In the genomic region with DNA sequence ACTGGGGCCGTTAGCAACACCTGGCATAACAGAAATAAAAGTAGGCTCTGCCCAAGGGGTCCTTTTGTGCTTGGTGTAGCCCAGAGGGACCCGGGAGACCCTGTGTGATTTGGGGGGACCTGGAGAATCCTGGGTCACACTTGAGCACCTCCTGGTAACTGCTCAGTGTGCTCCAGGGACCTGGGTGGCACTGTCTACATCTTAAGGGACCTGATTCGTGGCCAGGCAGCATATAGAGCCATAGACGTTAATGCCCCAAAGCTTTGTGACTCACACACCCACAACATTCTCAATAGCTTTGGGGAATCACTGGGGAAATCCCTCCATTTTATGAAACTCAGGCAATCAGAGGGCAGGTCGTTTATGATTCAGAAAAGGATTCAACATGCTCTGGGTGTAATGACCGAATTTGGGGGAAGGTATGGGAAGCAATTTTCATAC, we compare ENCODE assay signal across 13 cellular contexts. TPM values are rescaled to one million over a fixed set of nuclear protein-coding genes. Genes with fewer than 3 reads are reported as not detected.
DNase-seq lines count a peak whose midpoint lies in the region; ATAC-seq and TF ChIP-seq lines count a peak whose summit lies in the region.
"Had no signal": no experiment of that assay in that cellular context is flagged by ENCODE, and none has a peak within 500 bp of the region (broad histone marks: within the 10 kb centered on the region; RNA-seq: fewer than 3 reads in every experiment).

No MANE protein-coding gene starts in this region.

- no peaks in the 10 kb centered on the region for H3K9me3 Mint-ChIP-seq in activated CD8-positive, alpha-beta T cell treated with anti-CD3 and anti-CD28 coated beads for 36 hours
- H3K9me3 Mint-ChIP-seq in activated CD8-positive, alpha-beta T cell treated with anti-CD3 and anti-CD28 coated beads, Interleukin-2, amount 10 ng/mL, durations not matched to agents 7 days and 5 days (ENCODE audit: insufficient read depth), result no peaks in the 10 kb centered on the region
- H3K9me3 Mint-ChIP-seq in WTC11, result no peaks in the 10 kb centered on the region
- H3K9me3 Mint-ChIP-seq: natural killer cell had no signal

- TF ChIP-seq POLR2A in ovary (IDR thresholded peaks at IDR 0.05), result no peak

- POLR2A ChIA-PET in activated CD8-positive, alpha-beta T cell treated with anti-CD3 and anti-CD28 coated beads for 36 hours (lab: Charles Lee), result interaction anchor here (1.5 kb wide), 1 partner anchor 114 kb away, joined by 3 read pairs; no protein-coding TSS in a partner anchor
- POLR2A ChIA-PET in activated CD8-positive, alpha-beta T cell treated with anti-CD3 and anti-CD28 coated beads, Interleukin-2, amount 10 ng/mL, durations not matched to agents 7 days and 5 days (lab: Charles Lee), result no interaction called here
- POLR2A ChIA-PET in WTC11 (lab: Charles Lee), result no interaction called here

- no peak overlapping the region for H3K27ac ChIP-seq in ovary
- H3K27ac ChIP-seq: A549, cardiac muscle cell had no signal

- no peak overlapping the region for H3K27ac Mint-ChIP-seq in activated CD8-positive, alpha-beta T cell treated with anti-CD3 and anti-CD28 coated beads for 36 hours
- H3K27ac Mint-ChIP-seq in activated CD8-positive, alpha-beta T cell treated with anti-CD3 and anti-CD28 coated beads, Interleukin-2, amount 10 ng/mL, durations not matched to agents 7 days and 5 days, result no peak overlapping the region
- no peak overlapping the region for H3K27ac Mint-ChIP-seq in WTC11
- H3K27ac Mint-ChIP-seq: natural killer cell had no signal

- CTCF ChIA-PET in activated CD8-positive, alpha-beta T cell treated with anti-CD3 and anti-CD28 coated beads for 36 hours (lab: Charles Lee), result interaction anchor here (1.0 to 19.5 kb wide), 5 partner anchors 8 to 503 kb away, joined by 3 to 518 read pairs (median 6); no protein-coding TSS in a partner anchor
- CTCF ChIA-PET in activated CD8-positive, alpha-beta T cell treated with anti-CD3 and anti-CD28 coated beads, Interleukin-2, amount 10 ng/mL, durations not matched to agents 7 days and 5 days (lab: Charles Lee), result interaction anchor here (3.6 kb wide), 1 partner anchor 8 kb away, joined by 24 read pairs; no protein-coding TSS in a partner anchor
- CTCF ChIA-PET in WTC11 (lab: Charles Lee), result interaction anchor here (1.6 to 18.6 kb wide), 5 partner anchors 8 to 141 kb away, joined by 4 to 761 read pairs (median 9); no protein-coding TSS in a partner anchor

- peak overlapping the region; percentile 9 for H3K4me3 Mint-ChIP-seq in activated CD8-positive, alpha-beta T cell treated with anti-CD3 and anti-CD28 coated beads for 36 hours
- H3K4me3 Mint-ChIP-seq in activated CD8-positive, alpha-beta T cell treated with anti-CD3 and anti-CD28 coated beads, Interleukin-2, amount 10 ng/mL, durations not matched to agents 7 days and 5 days, result no peak overlapping the region
- peak overlapping the region; percentile 11; the same call in 1 of the 2 replicates for H3K4me3 Mint-ChIP-seq in WTC11
- H3K4me3 Mint-ChIP-seq: natural killer cell had no signal

- no peaks in the 10 kb centered on the region for H3K9me3 ChIP-seq in ovary
- H3K9me3 ChIP-seq: A549 had no signal

- no peak for TF ChIP-seq EP300 in ovary (IDR thresholded peaks at IDR 0.05)

- no peak for TF ChIP-seq CTCF in activated CD8-positive, alpha-beta T cell treated with anti-CD3 and anti-CD28 coated beads for 36 hours (IDR thresholded peaks at IDR 0.05)
- TF ChIP-seq CTCF in WTC11 (IDR thresholded peaks at IDR 0.05) (no peak), fibroblast of the aortic adventitia (IDR thresholded peaks at IDR 0.05; ENCODE audit: insufficient read depth, low read length) (no peak), ovary (IDR thresholded peaks at IDR 0.05) (no peak)

- peak; percentile 77 for DNase-seq in activated CD8-positive, alpha-beta T cell treated with anti-CD3 and anti-CD28 coated beads for 36 hours
- DNase-seq in activated CD8-positive, alpha-beta T cell treated with anti-CD3 and anti-CD28 coated beads, Interleukin-2, amount 10 ng/mL, durations not matched to agents 7 days and 5 days, result no peak
- DNase-seq in WTC11 (ENCODE audit: low spot score) (no peak), fibroblast of the aortic adventitia (ENCODE audit: low read depth) (peak; percentile 15), middle frontal gyrus (ENCODE audit: extremely low spot score, low spot score) (no peak), ovary (no peak), amygdala (lab: John Stamatoyannopoulos, UW) (no peak)
- DNase-seq in stimulated activated CD8-positive, alpha-beta memory T cell treated with anti-CD3 and anti-CD28 coated beads, Interleukin-4, amount 100 ng/mL, for 48 hours, result peak; percentile 58
- DNase-seq: hippocampal formation, natural killer cell had no signal

- whole genome bisulfite sequencing in ovary, 3 donors, result 24 to 29% (median 26%) methylated on average over 6 of the region's 6 CpGs

- H3K4me3 ChIP-seq in fibroblast of the aortic adventitia (ENCODE audit: low read depth, low read length) (no peak overlapping the region), ovary (no peak overlapping the region)
- H3K4me3 ChIP-seq: A549, cardiac muscle cell had no signal

- H3K4me1 Mint-ChIP-seq in activated CD8-positive, alpha-beta T cell treated with anti-CD3 and anti-CD28 coated beads for 36 hours (ENCODE audit: low read depth), result peaks cover 35% of the 10 kb centered on the region
- H3K4me1 Mint-ChIP-seq in activated CD8-positive, alpha-beta T cell treated with anti-CD3 and anti-CD28 coated beads, Interleukin-2, amount 10 ng/mL, durations not matched to agents 7 days and 5 days (ENCODE audit: low read depth), result peaks cover 10% of the 10 kb centered on the region
- H3K4me1 Mint-ChIP-seq in WTC11, result peaks cover 12% of the 10 kb centered on the region; the same call in 1 of the 2 replicates

- peak; percentile 92 for ATAC-seq in activated CD8-positive, alpha-beta T cell treated with anti-CD3 and anti-CD28 coated beads for 36 hours
- ATAC-seq in activated CD8-positive, alpha-beta T cell treated with anti-CD3 and anti-CD28 coated beads, Interleukin-2, amount 10 ng/mL, durations not matched to agents 7 days and 5 days, result no peak
- no peak for ATAC-seq in WTC11

- intact Hi-C loops in activated CD8-positive, alpha-beta T cell treated with anti-CD3 and anti-CD28 coated beads for 36 hours (cut with micrococcal nuclease), result loop anchor here (5.0 kb wide), 1 partner anchor 65 kb away; no protein-coding TSS in a partner anchor
- intact Hi-C loops in ovary (cut with DNase I), result loop anchor here in 1 of 4 donors (10.0 kb wide), 1 partner anchor 218 kb away; no protein-coding TSS in a partner anchor

- H3K36me3 ChIP-seq in ovary, result no peaks in the 10 kb centered on the region
- H3K36me3 ChIP-seq: cardiac muscle cell had no signal

- no peaks in the 10 kb centered on the region for H3K36me3 Mint-ChIP-seq in activated CD8-positive, alpha-beta T cell treated with anti-CD3 and anti-CD28 coated beads for 36 hours (ENCODE audit: low read depth)
- no peaks in the 10 kb centered on the region for H3K36me3 Mint-ChIP-seq in activated CD8-positive, alpha-beta T cell treated with anti-CD3 and anti-CD28 coated beads, Interleukin-2, amount 10 ng/mL, durations not matched to agents 7 days and 5 days (ENCODE audit: low read depth)
- peaks cover 5% of the 10 kb centered on the region for H3K36me3 Mint-ChIP-seq in WTC11
- H3K36me3 Mint-ChIP-seq: natural killer cell had no signal

- H3K4me1 ChIP-seq in ovary (ENCODE audit: insufficient read depth), result no peaks in the 10 kb centered on the region

- H3K27me3 Mint-ChIP-seq in activated CD8-positive, alpha-beta T cell treated with anti-CD3 and anti-CD28 coated beads for 36 hours, result peaks cover 61% of the 10 kb centered on the region
- H3K27me3 Mint-ChIP-seq in activated CD8-positive, alpha-beta T cell treated with anti-CD3 and anti-CD28 coated beads, Interleukin-2, amount 10 ng/mL, durations not matched to agents 7 days and 5 days (ENCODE audit: low read depth), result peaks cover 62% of the 10 kb centered on the region
- peaks cover 88% of the 10 kb centered on the region for H3K27me3 Mint-ChIP-seq in WTC11 (ENCODE audit: low read depth)

- peaks cover 4% of the 10 kb centered on the region for H3K27me3 ChIP-seq in ovary

TF ChIP-seq in WTC11, 78 proteins besides CTCF, POLR2A, EP300 and RAD21 (continues in another document):
- TF ChIP-seq ZNF138 (CRISPR knock-in tag; conservative IDR thresholded peaks at IDR 0.05) (no peak), GRHL2 (CRISPR knock-in tag; IDR thresholded peaks at IDR 0.05; ENCODE audit: insufficient replicate concordance, severe bottlenecking) (no peak)
- TF ChIP-seq, protein P1, sequence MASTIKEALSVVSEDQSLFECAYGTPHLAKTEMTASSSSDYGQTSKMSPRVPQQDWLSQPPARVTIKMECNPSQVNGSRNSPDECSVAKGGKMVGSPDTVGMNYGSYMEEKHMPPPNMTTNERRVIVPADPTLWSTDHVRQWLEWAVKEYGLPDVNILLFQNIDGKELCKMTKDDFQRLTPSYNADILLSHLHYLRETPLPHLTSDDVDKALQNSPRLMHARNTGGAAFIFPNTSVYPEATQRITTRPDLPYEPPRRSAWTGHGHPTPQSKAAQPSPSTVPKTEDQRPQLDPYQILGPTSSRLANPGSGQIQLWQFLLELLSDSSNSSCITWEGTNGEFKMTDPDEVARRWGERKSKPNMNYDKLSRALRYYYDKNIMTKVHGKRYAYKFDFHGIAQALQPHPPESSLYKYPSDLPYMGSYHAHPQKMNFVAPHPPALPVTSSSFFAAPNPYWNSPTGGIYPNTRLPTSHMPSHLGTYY (CRISPR knock-in tag; IDR thresholded peaks at IDR 0.05), result no peak

RNA-seq across cellular contexts. Expression of a gene that starts 3.6 kb away (rescaled TPM):
- total RNA-seq in activated CD8-positive, alpha-beta T cell treated with anti-CD3 and anti-CD28 coated beads for 36 hours, result 1 to 10 TPM; 8.1 to 8.2 TPM
- total RNA-seq in activated CD8-positive, alpha-beta T cell treated with anti-CD3 and anti-CD28 coated beads, Interleukin-2, amount 10 ng/mL, durations not matched to agents 7 days and 5 days, result not detected
- 1.5 to 2.7 TPM (median 2.6 TPM) in 3 replicates for total RNA-seq in WTC11 (2021)
- total RNA-seq in fibroblast of the aortic adventitia (ENCODE audit: low replicate concordance), result 3.3 and 4.2 TPM in 2 replicates
- total RNA-seq in ovary, result 100 to 1,000 TPM in 5 of 7 donors, 10 to 100 TPM in 2; 21.7 to 412 (median 172) TPM
- 10 to 100 TPM; 44.2 to 58.6 TPM for polyA plus RNA-seq in ovary
- total RNA-seq: natural killer cell had no signal

RNA-seq across cellular contexts. Expression of a gene that starts 18.2 kb away (rescaled TPM):
- total RNA-seq in activated CD8-positive, alpha-beta T cell treated with anti-CD3 and anti-CD28 coated beads for 36 hours, result not detected
- total RNA-seq in activated CD8-positive, alpha-beta T cell treated with anti-CD3 and anti-CD28 coated beads, Interleukin-2, amount 10 ng/mL, durations not matched to agents 7 days and 5 days, result not detected
- 0.44 to 0.62 TPM in 2 of 3 replicates, not detected in the other for total RNA-seq in WTC11 (2021)
- total RNA-seq in fibroblast of the aortic adventitia (ENCODE audit: low replicate concordance), result not detected in 2 replicates
- 1 to 10 TPM in 1 of 7 donors, under 1 TPM in 1, not detected in 5; 0.89 to 1.4 TPM for total RNA-seq in ovary
- polyA plus RNA-seq in ovary, result not detected
- total RNA-seq: cardiac muscle cell, HT1080, natural killer cell had no signal
- polyA plus RNA-seq: A549, cardiac muscle cell had no signal

RNA-seq across cellular contexts. Expression of a gene that starts 28.8 kb away (rescaled TPM):
- total RNA-seq in activated CD8-positive, alpha-beta T cell treated with anti-CD3 and anti-CD28 coated beads for 36 hours, result not detected
- total RNA-seq in activated CD8-positive, alpha-beta T cell treated with anti-CD3 and anti-CD28 coated beads, Interleukin-2, amount 10 ng/mL, durations not matched to agents 7 days and 5 days, result not detected
- total RNA-seq in WTC11 (2021) (0.16 TPM in 1 of 3 replicates, not detected in the others), fibroblast of the aortic adventitia (ENCODE audit: low replicate concordance) (not detected in 2 replicates), ovary (1 to 10 TPM in 3 of 7 donors, under 1 TPM in 3, not detected in 1; 0.12 to 4.1 (median 0.99) TPM)
- under 1 TPM in 1 of 2 donors, not detected in 1; 0.54 TPM for polyA plus RNA-seq in ovary
- total RNA-seq: cardiac muscle cell, HT1080, natural killer cell had no signal
- polyA plus RNA-seq: A549, cardiac muscle cell had no signal

Comparison
In these comparisons a context has a peak if more than half of its experiments do, and no peak if none do; other contexts are left out.
1. DNase-seq: peak in activated CD8-positive, alpha-beta T cell treated with anti-CD3 and anti-CD28 coated beads for 36 hours (single experiment), fibroblast of the aortic adventitia (single experiment) and stimulated activated CD8-positive, alpha-beta memory T cell treated with anti-CD3 and anti-CD28 coated beads, Interleukin-4, amount 100 ng/mL, for 48 hours (single experiment); none in activated CD8-positive, alpha-beta T cell treated with anti-CD3 and anti-CD28 coated beads, Interleukin-2, amount 10 ng/mL, durations not matched to agents 7 days and 5 days (single experiment), WTC11 (single experiment), middle frontal gyrus (single experiment), ovary (0 of 5) and amygdala (0 of 56).